ENCODE assay signal across 11 cellular contexts in the genomic region with DNA sequence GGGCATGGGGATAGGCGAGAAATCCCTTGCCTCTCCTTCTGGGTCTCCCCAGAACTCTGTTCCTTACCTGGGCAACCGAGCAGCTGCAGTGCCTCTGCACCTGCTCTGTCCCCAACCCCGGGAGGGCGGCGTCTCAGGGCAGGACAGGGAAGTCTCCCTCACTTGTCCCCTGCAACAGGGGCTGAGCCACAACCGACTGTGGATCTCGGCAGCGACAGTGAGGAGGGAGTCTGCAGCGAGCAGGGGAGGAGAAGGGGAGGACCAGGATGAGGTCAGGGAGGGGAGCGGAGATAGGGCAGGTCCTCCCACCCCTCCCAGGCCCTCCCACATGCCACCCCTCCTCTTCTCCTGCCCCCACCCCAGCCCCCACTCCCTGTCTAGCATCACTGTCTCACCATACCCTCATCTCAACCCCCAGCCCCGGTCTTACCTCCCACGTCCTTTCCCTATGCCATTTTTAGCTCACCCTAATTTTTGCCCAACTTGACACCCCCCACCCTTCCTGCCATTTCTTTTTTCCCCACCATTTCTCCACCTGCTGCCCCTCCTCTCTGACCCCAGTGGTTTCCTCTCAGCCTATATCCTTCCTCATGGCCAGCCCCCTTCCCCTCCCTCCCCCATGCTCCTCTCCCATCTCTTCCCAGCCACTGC. TPM values are rescaled to one million over a fixed set of nuclear protein-coding genes. Genes with fewer than 3 reads are reported as not detected.
DNase-seq lines count a peak whose midpoint lies in the region; ATAC-seq and TF ChIP-seq lines count a peak whose summit lies in the region.
"Had no signal": no experiment of that assay in that cellular context is flagged by ENCODE, and none has a peak within 500 bp of the region (broad histone marks: within the 10 kb centered on the region; RNA-seq: fewer than 3 reads in every experiment).

TSS of gene TNXB (minus strand) at position 225 of the 651 bp plus-strand sequence. CDS start 11,140 bp downstream, outside the sequence.

- 22% methylated on average over 12 of the region's 12 CpGs for WGBS in urinary bladder

- H3K27me3 Mint-ChIP-seq in activated T-cell treated with anti-CD3 and anti-CD28 coated beads, Interleukin-2, amount 50 U/mL, for 4 hours (ENCODE audit: low read depth) = peaks cover 27% of the 10 kb centered on the region
- H3K27me3 Mint-ChIP-seq in endothelial cell (ENCODE audit: unreplicated experiment) = peaks cover 13% of the 10 kb centered on the region
- peaks cover 20% of the 10 kb centered on the region for H3K27me3 Mint-ChIP-seq in activated T-helper 1 cell treated with anti-CD3 and anti-CD28 coated beads, Interleukin-12 subunit alpha, Interleukin-12 subunit beta, Interleukin-2, Interleukin-4 antibody, amounts not matched to agents 30 ng/mL and 10 ng/mL and 1 ng/mL, durations not matched to agents 14 hours and 24 hours and 36 hours (ENCODE audit: insufficient read depth)

- ATAC-seq in activated T-cell treated with anti-CD3 and anti-CD28 coated beads, Interleukin-2, amount 50 U/mL, for 4 hours = peak; percentile 34 to 41
- ATAC-seq in HG03460 (IDR thresholded peaks at IDR 0.05; ENCODE audit: unreplicated experiment) (no peak), HG02763 (IDR thresholded peaks at IDR 0.05; ENCODE audit: unreplicated experiment) (no peak)

- H3K36me3 ChIP-seq in muscle layer of duodenum (ENCODE audit: control insufficient read depth in 1 of 2, insufficient read depth in 2 of 2, low read length in 2 of 2) (no peaks in the 10 kb centered on the region), urinary bladder (ENCODE audit: insufficient read depth) (no peaks in the 10 kb centered on the region)

- H3K4me3 ChIP-seq in muscle layer of duodenum (ENCODE audit: low read depth in 1 of 2, low read length in 2 of 2) = peak within 1 kb of the TSS; percentile 68 to 70
- H3K4me3 ChIP-seq in urinary bladder (ENCODE audit: low read depth, low read length) = peak within 1 kb of the TSS; percentile 9

- H3K9me3 Mint-ChIP-seq in activated T-cell treated with anti-CD3 and anti-CD28 coated beads, Interleukin-2, amount 50 U/mL, for 4 hours = no peaks in the 10 kb centered on the region
- H3K9me3 Mint-ChIP-seq in endothelial cell (ENCODE audit: unreplicated experiment) = no peaks in the 10 kb centered on the region
- H3K9me3 Mint-ChIP-seq in activated T-helper 1 cell treated with anti-CD3 and anti-CD28 coated beads, Interleukin-12 subunit alpha, Interleukin-12 subunit beta, Interleukin-2, Interleukin-4 antibody, amounts not matched to agents 30 ng/mL and 10 ng/mL and 1 ng/mL, durations not matched to agents 14 hours and 24 hours and 36 hours = no peaks in the 10 kb centered on the region
- H3K9me3 Mint-ChIP-seq: activated CD4-positive, alpha-beta memory T cell treated with anti-CD3 and anti-CD28 coated beads, Interleukin-2, amount 10 ng/mL, durations not matched to agents 7 days and 5 days had no signal

- H3K27ac ChIP-seq in muscle layer of duodenum (ENCODE audit: low read length) (peak within 1 kb of the TSS; percentile 79), urinary bladder (ENCODE audit: low read depth) (no peak within 1 kb of the TSS)

- H3K9me3 ChIP-seq in muscle layer of duodenum (ENCODE audit: control insufficient read depth in 1 of 2, low read length in 2 of 2) = no peaks in the 10 kb centered on the region

- no peak for DNase-seq in activated T-cell treated with anti-CD3 and anti-CD28 coated beads, Interleukin-2, amount 50 U/mL, for 4 hours
- no peak for DNase-seq in activated T-cell treated with anti-CD3 and anti-CD28 coated beads for 4 hours
- DNase-seq in endothelial cell (ENCODE audit: low spot score) = no peak
- DNase-seq in activated T-helper 1 cell treated with anti-CD3 and anti-CD28 coated beads, Interleukin-12 subunit alpha, Interleukin-12 subunit beta, Interleukin-2, Interleukin-4 antibody, amounts not matched to agents 30 ng/mL and 10 ng/mL and 1 ng/mL, durations not matched to agents 14 hours and 24 hours and 36 hours (ENCODE audit: low spot score) = no peak
- DNase-seq: activated CD4-positive, alpha-beta memory T cell treated with anti-CD3 and anti-CD28 coated beads, Interleukin-2, amount 10 ng/mL, durations not matched to agents 7 days and 5 days; COR-L47; NCI-H2029 treated with DMSO at 0.1 percent for 48 hours had no signal

- intact Hi-C loops in activated T-helper 1 cell treated with anti-CD3 and anti-CD28 coated beads, Interleukin-12 subunit alpha, Interleukin-12 subunit beta, Interleukin-2, Interleukin-4 antibody, amounts not matched to agents 30 ng/mL and 10 ng/mL and 1 ng/mL, durations not matched to agents 14 hours and 24 hours and 36 hours (cut with micrococcal nuclease) = no loop called here

- peaks cover 24% of the 10 kb centered on the region for H3K4me1 Mint-ChIP-seq in activated T-cell treated with anti-CD3 and anti-CD28 coated beads, Interleukin-2, amount 50 U/mL, for 4 hours (ENCODE audit: low read depth)
- H3K4me1 Mint-ChIP-seq in endothelial cell (ENCODE audit: unreplicated experiment) = peaks cover 45% of the 10 kb centered on the region
- H3K4me1 Mint-ChIP-seq in activated T-helper 1 cell treated with anti-CD3 and anti-CD28 coated beads, Interleukin-12 subunit alpha, Interleukin-12 subunit beta, Interleukin-2, Interleukin-4 antibody, amounts not matched to agents 30 ng/mL and 10 ng/mL and 1 ng/mL, durations not matched to agents 14 hours and 24 hours and 36 hours (ENCODE audit: low read depth) = no peaks in the 10 kb centered on the region
- H3K4me1 Mint-ChIP-seq: activated CD4-positive, alpha-beta memory T cell treated with anti-CD3 and anti-CD28 coated beads, Interleukin-2, amount 10 ng/mL, durations not matched to agents 7 days and 5 days had no signal

- peak within 1 kb of the TSS; percentile 53 for H3K27ac Mint-ChIP-seq in endothelial cell (ENCODE audit: unreplicated experiment)
- H3K27ac Mint-ChIP-seq in activated T-helper 1 cell treated with anti-CD3 and anti-CD28 coated beads, Interleukin-12 subunit alpha, Interleukin-12 subunit beta, Interleukin-2, Interleukin-4 antibody, amounts not matched to agents 30 ng/mL and 10 ng/mL and 1 ng/mL, durations not matched to agents 14 hours and 24 hours and 36 hours = no peak within 1 kb of the TSS
- H3K27ac Mint-ChIP-seq: activated CD4-positive, alpha-beta memory T cell treated with anti-CD3 and anti-CD28 coated beads, Interleukin-2, amount 10 ng/mL, durations not matched to agents 7 days and 5 days had no signal

- H3K4me1 ChIP-seq in muscle layer of duodenum (ENCODE audit: control insufficient read depth in 1 of 2, insufficient read depth in 2 of 2, low read length in 2 of 2) (peaks cover 14 to 45% of the 10 kb centered on the region in 2 donors), urinary bladder (ENCODE audit: insufficient read depth) (no peaks in the 10 kb centered on the region)

- no peaks in the 10 kb centered on the region for H3K27me3 ChIP-seq in muscle layer of duodenum (ENCODE audit: low read depth, low read length)

- no peak within 1 kb of the TSS for H3K4me3 Mint-ChIP-seq in activated T-cell treated with anti-CD3 and anti-CD28 coated beads, Interleukin-2, amount 50 U/mL, for 4 hours
- H3K4me3 Mint-ChIP-seq in endothelial cell (ENCODE audit: unreplicated experiment) = peak within 1 kb of the TSS; percentile 44
- H3K4me3 Mint-ChIP-seq in activated T-helper 1 cell treated with anti-CD3 and anti-CD28 coated beads, Interleukin-12 subunit alpha, Interleukin-12 subunit beta, Interleukin-2, Interleukin-4 antibody, amounts not matched to agents 30 ng/mL and 10 ng/mL and 1 ng/mL, durations not matched to agents 14 hours and 24 hours and 36 hours = no peak within 1 kb of the TSS
- H3K4me3 Mint-ChIP-seq: activated CD4-positive, alpha-beta memory T cell treated with anti-CD3 and anti-CD28 coated beads, Interleukin-2, amount 10 ng/mL, durations not matched to agents 7 days and 5 days had no signal

- no peak for TF ChIP-seq CTCF in endothelial cell (IDR thresholded peaks at IDR 0.05; ENCODE audit: unreplicated experiment)

- no peaks in the 10 kb centered on the region for H3K36me3 Mint-ChIP-seq in activated T-cell treated with anti-CD3 and anti-CD28 coated beads, Interleukin-2, amount 50 U/mL, for 4 hours (ENCODE audit: insufficient read depth)
- H3K36me3 Mint-ChIP-seq in endothelial cell (ENCODE audit: low read depth, unreplicated experiment) = peaks cover 19% of the 10 kb centered on the region
- H3K36me3 Mint-ChIP-seq in activated T-helper 1 cell treated with anti-CD3 and anti-CD28 coated beads, Interleukin-12 subunit alpha, Interleukin-12 subunit beta, Interleukin-2, Interleukin-4 antibody, amounts not matched to agents 30 ng/mL and 10 ng/mL and 1 ng/mL, durations not matched to agents 14 hours and 24 hours and 36 hours (ENCODE audit: low read depth) = peaks cover 13% of the 10 kb centered on the region

RNA-seq across cellular contexts. Expression of gene TNXB, which starts in this region (rescaled TPM):
- total RNA-seq in activated T-cell treated with anti-CD3 and anti-CD28 coated beads, Interleukin-2, amount 50 U/mL, for 4 hours = 1 to 10 TPM; 1.1 to 1.9 (median 1.6) TPM
- total RNA-seq in endothelial cell (ENCODE audit: unreplicated experiment) (7.5 TPM), urinary bladder (171 TPM)
- polyA plus RNA-seq in urinary bladder = 93.5 TPM
- 2.0 and 4.4 TPM in 2 replicates for total RNA-seq in activated T-helper 1 cell treated with anti-CD3 and anti-CD28 coated beads, Interleukin-12 subunit alpha, Interleukin-12 subunit beta, Interleukin-2, Interleukin-4 antibody, amounts not matched to agents 30 ng/mL and 10 ng/mL and 1 ng/mL, durations not matched to agents 14 hours and 24 hours and 36 hours

Comparison
In these comparisons a context has a peak if more than half of its experiments do, and no peak if none do; other contexts are left out.
1. RNA of gene TNXB (total RNA-seq): 171 TPM in urinary bladder (single experiment); 7.5 TPM in endothelial cell (single experiment), 2.0 to 4.4 TPM in activated T-helper 1 cell treated with anti-CD3 and anti-CD28 coated beads, Interleukin-12 subunit alpha, Interleukin-12 subunit beta, Interleukin-2, Interleukin-4 antibody, amounts not matched to agents 30 ng/mL and 10 ng/mL and 1 ng/mL, durations not matched to agents 14 hours and 24 hours and 36 hours and 1.1 to 1.9 TPM in activated T-cell treated with anti-CD3 and anti-CD28 coated beads, Interleukin-2, amount 50 U/mL, for 4 hours; every median in the first group is over 10 times any median in the second.
2. ATAC-seq: peak in activated T-cell treated with anti-CD3 and anti-CD28 coated beads, Interleukin-2, amount 50 U/mL, for 4 hours (2 of 2); none in HG03460 (single experiment) and HG02763 (single experiment).